In genomic region chr13:65854431-65854830, GRCh38 we compare ENCODE assay signal across 22 cellular contexts.
"Had no signal": no experiment of that assay in that cellular context is flagged by ENCODE, and none has a peak within 500 bp of the region (broad histone marks: within the 10 kb centered on the region; RNA-seq: fewer than 3 reads in every experiment).

No MANE protein-coding gene starts in this region.

- H3K36me3 Mint-ChIP-seq: naive thymus-derived CD4-positive, alpha-beta T cell; natural killer cell treated with Interleukin-12 subunit alpha and Interleukin-12 subunit beta and Interleukin-15 and Interleukin-18, amount 100 ng/mL, for 72 hours; stimulated activated effector memory CD8-positive, alpha-beta T cell treated with anti-CD3 and anti-CD28 coated beads, Interleukin-12 subunit alpha, Interleukin-12 subunit beta, amount 100 ng/mL, for 72 hours had no signal

- H3K4me3 Mint-ChIP-seq: naive thymus-derived CD4-positive, alpha-beta T cell; natural killer cell treated with Interleukin-12 subunit alpha and Interleukin-12 subunit beta and Interleukin-15 and Interleukin-18, amount 100 ng/mL, for 72 hours; stimulated activated effector memory CD8-positive, alpha-beta T cell treated with anti-CD3 and anti-CD28 coated beads, Interleukin-12 subunit alpha, Interleukin-12 subunit beta, amount 100 ng/mL, for 72 hours; stimulated activated naive CD8-positive, alpha-beta T cell treated with anti-CD3 and anti-CD28 coated beads, Interleukin-15, Interleukin-2, amounts not matched to agents 100 ng/mL and 50 ng/mL, for 24 hours had no signal

- H3K27ac Mint-ChIP-seq: naive thymus-derived CD4-positive, alpha-beta T cell; natural killer cell treated with Interleukin-12 subunit alpha and Interleukin-12 subunit beta and Interleukin-15 and Interleukin-18, amount 100 ng/mL, for 72 hours; stimulated activated effector memory CD8-positive, alpha-beta T cell treated with anti-CD3 and anti-CD28 coated beads, Interleukin-12 subunit alpha, Interleukin-12 subunit beta, amount 100 ng/mL, for 72 hours; stimulated activated naive CD8-positive, alpha-beta T cell treated with anti-CD3 and anti-CD28 coated beads, Interleukin-15, Interleukin-2, amounts not matched to agents 100 ng/mL and 50 ng/mL, for 24 hours had no signal

- H3K4me1 Mint-ChIP-seq: naive thymus-derived CD4-positive, alpha-beta T cell; stimulated activated effector memory CD8-positive, alpha-beta T cell treated with anti-CD3 and anti-CD28 coated beads, Interleukin-12 subunit alpha, Interleukin-12 subunit beta, amount 100 ng/mL, for 72 hours had no signal

- ATAC-seq: mucosa of descending colon; naive thymus-derived CD4-positive, alpha-beta T cell; natural killer cell treated with Interleukin-12 subunit alpha and Interleukin-12 subunit beta and Interleukin-15 and Interleukin-18, amount 100 ng/mL, for 72 hours; pancreas; right cardiac atrium; stimulated activated effector memory CD8-positive, alpha-beta T cell treated with anti-CD3 and anti-CD28 coated beads, Interleukin-12 subunit alpha, Interleukin-12 subunit beta, amount 100 ng/mL, for 72 hours; upper lobe of right lung had no signal

- H3K9me3 Mint-ChIP-seq: natural killer cell treated with Interleukin-12 subunit alpha and Interleukin-12 subunit beta and Interleukin-15 and Interleukin-18, amount 100 ng/mL, for 72 hours had no signal

- H3K27ac ChIP-seq: left ventricle myocardium inferior, pancreas, prostate gland, sigmoid colon, spleen, suprapubic skin, thoracic aorta, tibial artery, upper lobe of right lung had no signal

- H3K27me3 Mint-ChIP-seq: naive thymus-derived CD4-positive, alpha-beta T cell; natural killer cell treated with Interleukin-12 subunit alpha and Interleukin-12 subunit beta and Interleukin-15 and Interleukin-18, amount 100 ng/mL, for 72 hours; stimulated activated naive CD8-positive, alpha-beta T cell treated with anti-CD3 and anti-CD28 coated beads, Interleukin-15, Interleukin-2, amounts not matched to agents 100 ng/mL and 50 ng/mL, for 24 hours had no signal

- DNase-seq: islet precursor cell; left ventricle myocardium inferior; midbrain; mucosa of descending colon; naive thymus-derived CD4-positive, alpha-beta T cell; pancreas; posterior cingulate gyrus; retina; right cardiac atrium; sigmoid colon; small intestine; spleen; stimulated activated CD4-positive, alpha-beta T cell treated with anti-CD3 and anti-CD28 coated beads, Interleukin-4, amount 100 ng/mL, for 24 hours; stimulated activated naive CD4-positive, alpha-beta T cell; tibial artery; upper lobe of right lung had no signal
